In genomic region chr19:11041194-11041593, GRCh38 we compare ENCODE assay signal across 25 cellular contexts.
"Had no signal": no experiment of that assay in that cellular context is flagged by ENCODE, and none has a peak within 500 bp of the region (broad histone marks: within the 10 kb centered on the region; RNA-seq: fewer than 3 reads in every experiment).

No MANE protein-coding gene starts in this region.

- H3K36me3 ChIP-seq: pancreas had no signal

- H3K9me3 ChIP-seq: adrenal gland, pancreas, prostate gland, suprapubic skin, tibial artery had no signal

- H3K4me3 Mint-ChIP-seq: activated CD4-positive, alpha-beta T cell treated with anti-CD3 and anti-CD28 coated beads, Interleukin-2, amount 10 ng/mL, durations not matched to agents 24 days and 14 days; activated CD8-positive, alpha-beta memory T cell treated with anti-CD3 and anti-CD28 coated beads, Interleukin-2, amount 10 ng/mL, durations not matched to agents 7 days and 5 days; activated CD8-positive, alpha-beta T cell treated with anti-CD3 and anti-CD28 coated beads, Interleukin-2, amount 10 ng/mL, durations not matched to agents 7 days and 5 days; activated naive CD8-positive, alpha-beta T cell; brain; stimulated activated naive B cell treated with anti-CD40 and anti-IgM and Interleukin-4, amounts not matched to agents 10 μg/mL and 1 μg/mL and 100 μg/mL, for 72 hours had no signal

- H3K4me1 Mint-ChIP-seq: activated CD4-positive, alpha-beta T cell treated with anti-CD3 and anti-CD28 coated beads, Interleukin-2, amount 10 ng/mL, durations not matched to agents 24 days and 14 days; brain had no signal

- H3K4me1 ChIP-seq: adrenal gland, foreskin keratinocyte, prostate gland had no signal

- FAIRE-seq: endothelial cell of umbilical vein, pancreas, TTC549 had no signal

- H3K4me2 ChIP-seq: smooth muscle cell had no signal

- H3K27me3 Mint-ChIP-seq: activated CD4-positive, alpha-beta T cell treated with anti-CD3 and anti-CD28 coated beads, Interleukin-2, amount 10 ng/mL, durations not matched to agents 24 days and 14 days; activated CD8-positive, alpha-beta memory T cell treated with anti-CD3 and anti-CD28 coated beads, Interleukin-2, amount 10 ng/mL, durations not matched to agents 7 days and 5 days; activated naive CD8-positive, alpha-beta T cell; brain had no signal

- H3K27ac ChIP-seq: adrenal gland, foreskin keratinocyte, suprapubic skin, tibial artery had no signal

- H3K27ac Mint-ChIP-seq: activated CD4-positive, alpha-beta T cell treated with anti-CD3 and anti-CD28 coated beads, Interleukin-2, amount 10 ng/mL, durations not matched to agents 24 days and 14 days; activated CD8-positive, alpha-beta memory T cell treated with anti-CD3 and anti-CD28 coated beads, Interleukin-2, amount 10 ng/mL, durations not matched to agents 7 days and 5 days; activated CD8-positive, alpha-beta T cell treated with anti-CD3 and anti-CD28 coated beads, Interleukin-2, amount 10 ng/mL, durations not matched to agents 7 days and 5 days; activated naive CD8-positive, alpha-beta T cell; stimulated activated naive B cell treated with anti-CD40 and anti-IgM and Interleukin-4, amounts not matched to agents 10 μg/mL and 1 μg/mL and 100 μg/mL, for 72 hours had no signal

- H3K9me3 Mint-ChIP-seq: activated CD4-positive, alpha-beta T cell treated with anti-CD3 and anti-CD28 coated beads, Interleukin-2, amount 10 ng/mL, durations not matched to agents 24 days and 14 days; brain; stimulated activated naive B cell treated with anti-CD40 and anti-IgM and Interleukin-4, amounts not matched to agents 10 μg/mL and 1 μg/mL and 100 μg/mL, for 72 hours had no signal

- DNase-seq: activated CD4-positive, alpha-beta T cell treated with anti-CD3 and anti-CD28 coated beads, Interleukin-2, amount 10 ng/mL, durations not matched to agents 24 days and 14 days; activated CD4-positive, CD25-positive, alpha-beta regulatory T cell treated with anti-CD3 and anti-CD28 coated beads, Interleukin-2, amount 50 U/mL, for 72 hours; activated CD8-positive, alpha-beta memory T cell treated with anti-CD3 and anti-CD28 coated beads, Interleukin-2, amount 10 ng/mL, durations not matched to agents 7 days and 5 days; activated CD8-positive, alpha-beta T cell treated with anti-CD3 and anti-CD28 coated beads, Interleukin-2, amount 10 ng/mL, durations not matched to agents 7 days and 5 days; activated effector memory CD4-positive, alpha-beta T cell treated with Interleukin-2 at 50 U/mL for 16 hours; activated naive CD4-positive, alpha-beta T cell treated with Interleukin-2 at 50 U/mL for 16 hours; activated T-cell treated with anti-CD3 and anti-CD28 coated beads, Interleukin-2, amount 50 U/mL, for 48 hours; adrenal gland; cortex of kidney; foreskin keratinocyte; kidney glomerular epithelial cell; pancreas; retina; stimulated activated CD4-positive, alpha-beta T cell treated with anti-CD3 and anti-CD28 coated beads, Interleukin-15, amount 100 ng/mL, for 24 hours; stimulated activated CD4-positive, alpha-beta T cell treated with anti-CD3 and anti-CD28 coated beads, Interleukin-2, amount 100 ng/mL, for 24 hours; stimulated activated naive B cell treated with anti-CD40 and anti-IgM and Interleukin-4, amounts not matched to agents 10 μg/mL and 1 μg/mL and 100 μg/mL, for 72 hours; T-helper 9 cell; tibial artery had no signal

- ATAC-seq: activated CD8-positive, alpha-beta memory T cell treated with anti-CD3 and anti-CD28 coated beads, Interleukin-2, amount 10 ng/mL, durations not matched to agents 7 days and 5 days; activated CD8-positive, alpha-beta T cell treated with anti-CD3 and anti-CD28 coated beads, Interleukin-2, amount 10 ng/mL, durations not matched to agents 7 days and 5 days; foreskin keratinocyte; stimulated activated naive B cell treated with anti-CD40 and anti-IgM and Interleukin-4, amounts not matched to agents 10 μg/mL and 1 μg/mL and 100 μg/mL, for 72 hours had no signal

- H3K4me3 ChIP-seq: adrenal gland, pancreas, prostate gland, smooth muscle cell, suprapubic skin, tibial artery had no signal

- H3K27me3 ChIP-seq: adrenal gland, foreskin keratinocyte, pancreas, suprapubic skin, tibial artery had no signal
